ENCODE assay signal across 20 cellular contexts in the genomic region with DNA sequence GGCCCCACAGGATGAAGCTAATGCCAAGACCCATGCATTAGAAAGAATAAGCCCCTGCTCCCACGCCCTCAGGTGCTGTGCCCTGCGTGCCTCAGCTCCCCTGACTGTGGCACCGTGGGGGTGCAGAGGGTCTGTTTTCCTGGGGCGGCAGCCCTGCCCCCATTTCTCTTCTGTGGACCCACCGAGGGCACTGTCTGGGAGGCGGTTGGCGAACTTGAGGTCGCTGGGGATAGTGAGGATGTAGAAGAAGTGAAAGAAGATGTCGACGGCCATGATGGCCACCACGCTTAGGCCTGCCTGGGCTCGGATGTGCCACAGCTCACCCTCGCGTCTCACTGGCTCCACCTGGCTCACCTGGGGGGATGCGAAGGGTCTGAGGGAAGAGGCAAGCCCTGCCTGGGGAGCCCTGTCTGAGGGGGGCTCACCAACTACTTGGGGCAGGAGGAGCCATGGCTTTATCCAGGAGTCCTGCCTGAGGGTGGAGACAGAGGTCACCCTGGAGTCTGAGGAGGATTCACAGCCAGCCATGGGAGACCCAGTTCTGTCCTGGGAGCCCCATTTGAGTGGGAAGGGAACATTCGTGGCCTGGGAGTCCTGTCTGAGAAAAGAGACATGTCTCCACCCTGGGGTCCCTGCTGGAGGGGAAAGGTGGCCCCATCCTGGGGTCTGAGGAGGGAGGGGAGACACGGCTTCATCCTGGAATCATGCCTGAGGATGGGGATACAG. TPM values are rescaled to one million over a fixed set of nuclear protein-coding genes. Genes with fewer than 3 reads are reported as not detected.
"Had no signal": no experiment of that assay in that cellular context is flagged by ENCODE, and none has a peak within 500 bp of the region (broad histone marks: within the 10 kb centered on the region; RNA-seq: fewer than 3 reads in every experiment).

No MANE protein-coding gene starts in this region.

- H3K9me3 Mint-ChIP-seq: activated naive CD8-positive, alpha-beta T cell treated with anti-CD3 and anti-CD28 coated beads for 36 hours; activated T-cell treated with anti-CD3 and anti-CD28 coated beads, Interleukin-2, amount 50 U/mL, for 72 hours; brain; nephron; stimulated activated effector memory CD8-positive, alpha-beta T cell treated with anti-CD3 and anti-CD28 coated beads, Interleukin-12 subunit alpha, Interleukin-12 subunit beta, amount 100 ng/mL, for 72 hours had no signal

- H3K4me1 Mint-ChIP-seq: nephron had no signal

- H3K9me3 ChIP-seq: heart left ventricle, thyroid gland, uterus had no signal

- H3K36me3 Mint-ChIP-seq: activated naive CD8-positive, alpha-beta T cell treated with anti-CD3 and anti-CD28 coated beads for 36 hours; brain; stimulated activated effector memory CD8-positive, alpha-beta T cell treated with anti-CD3 and anti-CD28 coated beads, Interleukin-12 subunit alpha, Interleukin-12 subunit beta, amount 100 ng/mL, for 72 hours had no signal

- H3K4me3 ChIP-seq: heart left ventricle, thyroid gland, uterus had no signal

- DNase-seq: activated CD4-positive, alpha-beta T cell treated with anti-CD3 and anti-CD28 coated beads, Interleukin-2, amount 50 U/mL, for 48 hours; activated naive CD8-positive, alpha-beta T cell treated with anti-CD3 and anti-CD28 coated beads for 36 hours; activated T-cell treated with anti-CD3 and anti-CD28 coated beads, Interleukin-2, amount 50 U/mL, for 72 hours; amygdala; cortex of kidney; effector memory CD4-positive, alpha-beta T cell; foreskin melanocyte; occipital lobe; stimulated activated CD4-positive, alpha-beta T cell treated with anti-CD3 and anti-CD28 coated beads, Interleukin-12 subunit alpha, Interleukin-12 subunit beta, amount 100 ng/mL, for 4 hours; thyroid gland; uterus had no signal

- H3K27ac ChIP-seq: thyroid gland, uterus, VCaP had no signal

- H3K36me3 ChIP-seq: thyroid gland, uterus had no signal

- H3K4me1 ChIP-seq: uterus had no signal

- H3K27me3 ChIP-seq: heart left ventricle, thyroid gland, uterus had no signal

- H3K27ac Mint-ChIP-seq: activated naive CD8-positive, alpha-beta T cell treated with anti-CD3 and anti-CD28 coated beads for 36 hours; activated T-cell treated with anti-CD3 and anti-CD28 coated beads, Interleukin-2, amount 50 U/mL, for 72 hours; brain; nephron; stimulated activated effector memory CD8-positive, alpha-beta T cell treated with anti-CD3 and anti-CD28 coated beads, Interleukin-12 subunit alpha, Interleukin-12 subunit beta, amount 100 ng/mL, for 72 hours had no signal

- ATAC-seq: activated T-cell treated with anti-CD3 and anti-CD28 coated beads, Interleukin-2, amount 50 U/mL, for 72 hours; heart left ventricle; SK-N-SH treated with all-trans-retinoic acid at 6 μM for 48 hours; stimulated activated effector memory CD8-positive, alpha-beta T cell treated with anti-CD3 and anti-CD28 coated beads, Interleukin-12 subunit alpha, Interleukin-12 subunit beta, amount 100 ng/mL, for 72 hours had no signal

- H3K4me3 Mint-ChIP-seq: activated naive CD8-positive, alpha-beta T cell treated with anti-CD3 and anti-CD28 coated beads for 36 hours; activated T-cell treated with anti-CD3 and anti-CD28 coated beads, Interleukin-2, amount 50 U/mL, for 72 hours; brain; nephron; stimulated activated effector memory CD8-positive, alpha-beta T cell treated with anti-CD3 and anti-CD28 coated beads, Interleukin-12 subunit alpha, Interleukin-12 subunit beta, amount 100 ng/mL, for 72 hours had no signal

- FAIRE-seq: islet of Langerhans had no signal

RNA-seq across cellular contexts. Expression of a gene that starts 5.1 kb away (rescaled TPM):
- total RNA-seq: activated naive CD8-positive, alpha-beta T cell treated with anti-CD3 and anti-CD28 coated beads for 36 hours; activated T-cell treated with anti-CD3 and anti-CD28 coated beads, Interleukin-2, amount 50 U/mL, for 72 hours; occipital lobe; T-helper 1 cell treated with Interleukin-12 subunit alpha and Interleukin-12 subunit beta and Interleukin-4 antibody, amounts not matched to agents 30 ng/mL and 1 ng/mL, for 36 hours had no signal
- polyA plus RNA-seq: liver had no signal

RNA-seq across cellular contexts. Expression of a gene that starts 12.2 kb away (rescaled TPM):
- total RNA-seq: activated naive CD8-positive, alpha-beta T cell treated with anti-CD3 and anti-CD28 coated beads for 36 hours; activated T-cell treated with anti-CD3 and anti-CD28 coated beads, Interleukin-2, amount 50 U/mL, for 72 hours; liver; occipital lobe; T-helper 1 cell treated with Interleukin-12 subunit alpha and Interleukin-12 subunit beta and Interleukin-4 antibody, amounts not matched to agents 30 ng/mL and 1 ng/mL, for 36 hours; thyroid gland; uterus had no signal
- polyA plus RNA-seq: liver had no signal
